In the genomic region with DNA sequence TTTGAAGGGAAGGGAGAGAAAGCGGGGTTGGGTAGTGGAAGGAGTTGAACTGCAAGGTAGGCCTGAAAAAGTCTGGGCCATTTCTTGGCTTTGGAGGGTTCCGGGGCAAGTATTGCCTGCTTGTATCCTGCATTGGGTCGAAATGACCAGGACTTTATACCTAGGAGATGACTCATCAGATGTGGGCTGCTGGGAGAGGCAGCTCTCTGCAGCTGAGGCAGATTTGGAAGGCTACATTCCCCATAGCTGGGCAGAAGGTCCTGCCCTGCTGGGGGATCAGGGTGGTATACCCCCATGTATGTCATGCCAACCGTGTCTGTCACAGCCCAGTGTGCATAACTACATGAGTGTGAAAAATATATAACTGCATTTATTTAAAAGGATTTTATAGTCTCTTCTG, we compare ENCODE assay signal across 16 cellular contexts.
DNase-seq lines count a peak whose midpoint lies in the region; FAIRE-seq and TF ChIP-seq lines count a peak whose summit lies in the region.
"Had no signal": no experiment of that assay in that cellular context is flagged by ENCODE, and none has a peak within 500 bp of the region (broad histone marks: within the 10 kb centered on the region; RNA-seq: fewer than 3 reads in every experiment).

No MANE protein-coding gene starts in this region.

- H3K27ac ChIP-seq in SK-N-SH (ENCODE audit: low read depth in 2 of 2, low read length in 1 of 2) (no peak overlapping the region), small intestine (ENCODE audit: low read depth in 1 of 2, low read length in 1 of 2) (no peak overlapping the region), PC-9 (no peak overlapping the region), testis (no peak overlapping the region)
- H3K27ac ChIP-seq: heart right ventricle had no signal

- FAIRE-seq in H54 (lab: Jason Lieb, UNC) (peak; percentile 64), small intestine (lab: Jason Lieb, UNC) (no peak)
- FAIRE-seq: endothelial cell of umbilical vein, TTC549 had no signal

- no peak overlapping the region for H3K4me2 ChIP-seq in SK-N-SH
- no peak overlapping the region for H3K4me2 ChIP-seq in PC-9

- TF ChIP-seq EP300 in SK-N-SH (IDR thresholded peaks at IDR 0.05; ENCODE audit: borderline replicate concordance in 1 of 2, low read depth in 1 of 2, low read length in 1 of 2): no peak

- TF ChIP-seq RAD21 in SK-N-SH (IDR thresholded peaks at IDR 0.05; ENCODE audit: low read length): no peak

- TF ChIP-seq POLR2A in H54 (IDR thresholded peaks at IDR 0.05; ENCODE audit: low read depth, low read length) (no peak), testis (IDR thresholded peaks at IDR 0.05) (no peak)

- H3K9ac ChIP-seq in SK-N-SH: no peak overlapping the region

- H3K27me3 ChIP-seq in SK-N-SH (ENCODE audit: insufficient read depth): no peaks in the 10 kb centered on the region
- no peaks in the 10 kb centered on the region for H3K27me3 ChIP-seq in small intestine (ENCODE audit: control insufficient read depth in 2 of 2, insufficient read depth in 2 of 2, low read length in 2 of 2)
- no peaks in the 10 kb centered on the region for H3K27me3 ChIP-seq in PC-9 (ENCODE audit: insufficient read depth, low read depth)
- H3K27me3 ChIP-seq in testis: no peaks in the 10 kb centered on the region
- H3K27me3 ChIP-seq: heart right ventricle had no signal

- peaks cover 4% of the 10 kb centered on the region for H3F3A ChIP-seq in SK-N-SH (replicated peaks; ENCODE audit: insufficient read depth)
- H3F3A ChIP-seq in PC-9 (ENCODE audit: insufficient read depth, low read depth): no peaks in the 10 kb centered on the region

- peak; percentile 31 for DNase-seq in H54 (ENCODE audit: insufficient read length, low spot score)
- no peak for DNase-seq in SK-N-SH
- DNase-seq in fibroblast of villous mesenchyme (ENCODE audit: low read depth): peak; percentile 20
- DNase-seq in small intestine: peak; percentile 17
- no peak for DNase-seq in PC-9
- no peak for DNase-seq in testis
- no peak for DNase-seq in UCSD-AML1 (lab: John Stamatoyannopoulos, UW; ENCODE audit: unreplicated experiment)
- DNase-seq in NCI-H1694 (lab: John Stamatoyannopoulos, UW): no peak
- DNase-seq: Caco-2, heart right ventricle, KBM-7, NCI-H1436 treated with DMSO at 0.1 percent for 48 hours, NCI-H69, nucleus accumbens had no signal

- H4K20me1 ChIP-seq in SK-N-SH (ENCODE audit: insufficient read depth): no peaks in the 10 kb centered on the region
- H4K20me1 ChIP-seq in PC-9 (ENCODE audit: insufficient read depth): no peaks in the 10 kb centered on the region

- POLR2A ChIA-PET in SK-N-SH (lab: Yijun Ruan, JAX): no interaction called here
- POLR2A ChIA-PET in PC-9 (lab: Charles Lee; ENCODE audit: unreplicated experiment): no interaction called here

- H3K4me3 ChIP-seq in SK-N-SH (ENCODE audit: low read depth in 2 of 2, low read length in 1 of 2): no peak overlapping the region
- H3K4me3 ChIP-seq in fibroblast of villous mesenchyme (ENCODE audit: low read depth, low read length): no peak overlapping the region
- no peak overlapping the region for H3K4me3 ChIP-seq in small intestine (ENCODE audit: low read depth in 1 of 2, low read length in 2 of 2)
- no peak overlapping the region for H3K4me3 ChIP-seq in PC-9
- H3K4me3 ChIP-seq in testis: no peak overlapping the region
- H3K4me3 ChIP-seq: heart right ventricle had no signal

- no peak overlapping the region for H2AFZ ChIP-seq in SK-N-SH (ENCODE audit: low read depth)
- H2AFZ ChIP-seq in PC-9: no peak overlapping the region

- H3K9me2 ChIP-seq in SK-N-SH (no peaks in the 10 kb centered on the region), PC-9 (ENCODE audit: insufficient read depth) (no peaks in the 10 kb centered on the region)

- BruUV-seq in PC-9 (replicated peaks; lab: Mats Ljungman, UMichigan): no TSS peak

- H3K4me1 ChIP-seq in SK-N-SH (ENCODE audit: control insufficient read depth in 1 of 2, insufficient read depth in 2 of 2, low read depth in 1 of 2, low read length in 1 of 2): no peaks in the 10 kb centered on the region
- no peaks in the 10 kb centered on the region for H3K4me1 ChIP-seq in small intestine (ENCODE audit: control insufficient read depth in 2 of 2, insufficient read depth in 1 of 2, low read depth in 1 of 2, low read length in 1 of 2)
- peaks cover 6% of the 10 kb centered on the region; the same call in 1 of the 2 replicates for H3K4me1 ChIP-seq in PC-9 (replicated peaks; ENCODE audit: insufficient read depth)
- H3K4me1 ChIP-seq in testis: no peaks in the 10 kb centered on the region

- TF ChIP-seq CTCF in SK-N-SH (IDR thresholded peaks at IDR 0.05): no peak
- no peak for TF ChIP-seq CTCF in fibroblast of villous mesenchyme (IDR thresholded peaks at IDR 0.05; ENCODE audit: insufficient read depth, low read depth, low read length)
- TF ChIP-seq CTCF in PC-9 (conservative IDR thresholded peaks at IDR 0.05): no peak
- TF ChIP-seq CTCF in testis (IDR thresholded peaks at IDR 0.05): no peak

- H3K9me3 ChIP-seq in SK-N-SH: no peaks in the 10 kb centered on the region
- no peaks in the 10 kb centered on the region for H3K9me3 ChIP-seq in small intestine (ENCODE audit: control insufficient read depth, low read depth)
- H3K9me3 ChIP-seq in PC-9 (ENCODE audit: insufficient read depth, low read depth): no peaks in the 10 kb centered on the region
- no peaks in the 10 kb centered on the region for H3K9me3 ChIP-seq in testis
- H3K9me3 ChIP-seq: Caco-2, heart right ventricle had no signal

- 61% methylated on average over 4 of the region's 4 CpGs for WGBS in SK-N-SH (ENCODE audit: low lambda C conversion rate)
- WGBS in small intestine, 3 donors: 59 to 79% (median 66%) methylated on average over 4 of the region's 4 CpGs
- 88 to 92% methylated on average over 4 of the region's 4 CpGs for WGBS in testis, 2 donors

- intact Hi-C loops in PC-9 (cut with micrococcal nuclease; ENCODE audit: unreplicated experiment): no loop called here
- intact Hi-C loops in testis (cut with DNase I; ENCODE audit: low total_unique reads): no loop called here

- no peaks in the 10 kb centered on the region for H3K79me2 ChIP-seq in SK-N-SH (ENCODE audit: insufficient read depth)
- no peaks in the 10 kb centered on the region for H3K79me2 ChIP-seq in PC-9 (ENCODE audit: low read depth)

- H3K36me3 ChIP-seq in SK-N-SH (replicated peaks in 1 of 2; ENCODE audit: control insufficient read depth in 1 of 2, insufficient read depth in 2 of 2, low read length in 1 of 2) (no peaks in the 10 kb centered on the region), small intestine (ENCODE audit: control insufficient read depth in 2 of 2, insufficient read depth in 2 of 2, low read length in 2 of 2) (no peaks in the 10 kb centered on the region), PC-9 (ENCODE audit: low read depth) (no peaks in the 10 kb centered on the region), testis (ENCODE audit: low read depth, missing control alignments) (no peaks in the 10 kb centered on the region)
- H3K36me3 ChIP-seq: heart right ventricle had no signal

- CTCF ChIA-PET in SK-N-SH (lab: Yijun Ruan, JAX) (no interaction called here), PC-9 (lab: Charles Lee) (no interaction called here)

TF ChIP-seq in SK-N-SH, 30 proteins besides CTCF, POLR2A, EP300 and RAD21:
- TF ChIP-seq FOSL2 (IDR thresholded peaks at IDR 0.05; ENCODE audit: borderline replicate concordance, low read depth) (peak; percentile 27; the same call in 1 of the 2 replicates), MXI1 (IDR thresholded peaks at IDR 0.05; ENCODE audit: low read depth, low read length) (no peak)

Comparison
In these comparisons a context has a peak if more than half of its experiments do, and no peak if none do; other contexts are left out.
1. DNase-seq: peak in H54 (single experiment), fibroblast of villous mesenchyme (single experiment) and small intestine (single experiment); none in SK-N-SH (single experiment), PC-9 (0 of 2), testis (single experiment), UCSD-AML1 (single experiment) and NCI-H1694 (single experiment).